In genomic region chr11:62654297-62654696, GRCh38 we compare ENCODE assay signal across 13 cellular contexts. TPM values are rescaled to one million over a fixed set of nuclear protein-coding genes. Genes with fewer than 3 reads are reported as not detected.
DNase-seq lines count a peak whose midpoint lies in the region; ATAC-seq and TF ChIP-seq lines count a peak whose summit lies in the region.
"Had no signal": no experiment of that assay in that cellular context is flagged by ENCODE, and none has a peak within 500 bp of the region (broad histone marks: within the 10 kb centered on the region; RNA-seq: fewer than 3 reads in every experiment).

No MANE protein-coding gene starts in this region.

- no peak for DNase-seq in activated CD4-positive, alpha-beta T cell treated with anti-CD3 and anti-CD28 coated beads, Interleukin-2, amount 10 ng/mL, durations not matched to agents 7 days and 5 days
- DNase-seq in activated CD4-positive, alpha-beta T cell treated with anti-CD3 and anti-CD28 coated beads for 4 hours, result no peak
- DNase-seq in activated CD8-positive, alpha-beta T cell treated with anti-CD3 and anti-CD28 coated beads, Interleukin-2, amount 10 ng/mL, durations not matched to agents 7 days and 5 days, result no peak
- DNase-seq in osteocyte (ENCODE audit: extremely low spot score, unreplicated experiment) (no peak), PC-3 (no peak)
- DNase-seq: activated CD8-positive, alpha-beta memory T cell treated with anti-CD3 and anti-CD28 coated beads, Interleukin-2, amount 50 U/mL, for 48 hours; cerebellar nuclear complex; foreskin melanocyte; HCEC 1CT; NCI-H446; transverse colon had no signal

- no peak overlapping the region for H3K4me2 ChIP-seq in PC-3 (ENCODE audit: low read length)

- H3K4me3 ChIP-seq in PC-3 (ENCODE audit: low read length), result no peak overlapping the region

- no peak overlapping the region for H3K27ac ChIP-seq in PC-3 (ENCODE audit: low read length)

- no peak overlapping the region for H2AFZ ChIP-seq in PC-3 (ENCODE audit: low read length)

- ATAC-seq in activated CD8-positive, alpha-beta T cell treated with anti-CD3 and anti-CD28 coated beads, Interleukin-2, amount 10 ng/mL, durations not matched to agents 7 days and 5 days, result no peak
- ATAC-seq in HG02852 (IDR thresholded peaks at IDR 0.05; ENCODE audit: unreplicated experiment) (no peak), PC-3 (no peak)

- peak overlapping the region; percentile 91 for H3K4me3 Mint-ChIP-seq in activated CD4-positive, alpha-beta T cell treated with anti-CD3 and anti-CD28 coated beads, Interleukin-2, amount 10 ng/mL, durations not matched to agents 7 days and 5 days
- H3K4me3 Mint-ChIP-seq in activated CD8-positive, alpha-beta T cell treated with anti-CD3 and anti-CD28 coated beads, Interleukin-2, amount 10 ng/mL, durations not matched to agents 7 days and 5 days, result peak overlapping the region; percentile 23
- peak overlapping the region; percentile 40 for H3K4me3 Mint-ChIP-seq in osteocyte (ENCODE audit: unreplicated experiment)

- TF ChIP-seq CTCF in osteocyte (IDR thresholded peaks at IDR 0.05) (no peak), PC-3 (conservative IDR thresholded peaks at IDR 0.05; ENCODE audit: low read depth, low read length) (no peak)

- no peaks in the 10 kb centered on the region for H3K9me2 ChIP-seq in PC-3 (replicated peaks; ENCODE audit: low read length)

- no TSS peak for BruUV-seq in PC-3 (replicated peaks; lab: Mats Ljungman, UMichigan)

- H3K36me3 Mint-ChIP-seq in activated CD4-positive, alpha-beta T cell treated with anti-CD3 and anti-CD28 coated beads, Interleukin-2, amount 10 ng/mL, durations not matched to agents 7 days and 5 days (ENCODE audit: low read depth), result peaks cover 7% of the 10 kb centered on the region
- H3K36me3 Mint-ChIP-seq in activated CD8-positive, alpha-beta T cell treated with anti-CD3 and anti-CD28 coated beads, Interleukin-2, amount 10 ng/mL, durations not matched to agents 7 days and 5 days (ENCODE audit: low read depth), result peaks cover 12% of the 10 kb centered on the region
- peaks cover 2% of the 10 kb centered on the region for H3K36me3 Mint-ChIP-seq in osteocyte (ENCODE audit: unreplicated experiment)

- no peaks in the 10 kb centered on the region for H3K9me3 ChIP-seq in PC-3 (ENCODE audit: low read length)
- H3K9me3 ChIP-seq: prostate gland, transverse colon had no signal

- peaks cover 27% of the 10 kb centered on the region for H3K4me1 Mint-ChIP-seq in activated CD4-positive, alpha-beta T cell treated with anti-CD3 and anti-CD28 coated beads, Interleukin-2, amount 10 ng/mL, durations not matched to agents 7 days and 5 days
- H3K4me1 Mint-ChIP-seq in activated CD8-positive, alpha-beta T cell treated with anti-CD3 and anti-CD28 coated beads, Interleukin-2, amount 10 ng/mL, durations not matched to agents 7 days and 5 days (ENCODE audit: low read depth), result peaks cover 26% of the 10 kb centered on the region
- H3K4me1 Mint-ChIP-seq in osteocyte (ENCODE audit: unreplicated experiment), result peaks cover 14% of the 10 kb centered on the region

- peaks cover 11% of the 10 kb centered on the region for H3K4me1 ChIP-seq in PC-3 (ENCODE audit: insufficient read depth, low read length)

- POLR2A ChIA-PET in activated CD4-positive, alpha-beta T cell treated with anti-CD3 and anti-CD28 coated beads, Interleukin-2, amount 10 ng/mL, durations not matched to agents 7 days and 5 days (lab: Charles Lee), result interaction anchor here (2.4 kb wide), 1 partner anchor 11 kb away, joined by 14 read pairs; the partner anchor contains the start of genes C11orf98 and CSKMT
- POLR2A ChIA-PET in activated CD8-positive, alpha-beta T cell treated with anti-CD3 and anti-CD28 coated beads, Interleukin-2, amount 10 ng/mL, durations not matched to agents 7 days and 5 days (lab: Charles Lee), result interaction anchor here (0.7 to 4.1 kb wide), 5 partner anchors 11 to 33 kb away, joined by 3 to 62 read pairs (median 3); partner anchors contain the start of genes B3GAT3, C11orf98 and CSKMT
- POLR2A ChIA-PET in PC-3 (lab: Charles Lee; ENCODE audit: unreplicated experiment), result no interaction called here

- no peaks in the 10 kb centered on the region for H3K9me3 Mint-ChIP-seq in activated CD4-positive, alpha-beta T cell treated with anti-CD3 and anti-CD28 coated beads, Interleukin-2, amount 10 ng/mL, durations not matched to agents 7 days and 5 days
- H3K9me3 Mint-ChIP-seq in activated CD8-positive, alpha-beta T cell treated with anti-CD3 and anti-CD28 coated beads, Interleukin-2, amount 10 ng/mL, durations not matched to agents 7 days and 5 days (ENCODE audit: insufficient read depth), result no peaks in the 10 kb centered on the region
- no peaks in the 10 kb centered on the region for H3K9me3 Mint-ChIP-seq in osteocyte (ENCODE audit: unreplicated experiment)

- no peak overlapping the region for H3K9ac ChIP-seq in PC-3 (ENCODE audit: low read length)

- peak overlapping the region; percentile 77 for H3K27ac Mint-ChIP-seq in activated CD4-positive, alpha-beta T cell treated with anti-CD3 and anti-CD28 coated beads, Interleukin-2, amount 10 ng/mL, durations not matched to agents 7 days and 5 days
- peak overlapping the region; percentile 57 for H3K27ac Mint-ChIP-seq in activated CD8-positive, alpha-beta T cell treated with anti-CD3 and anti-CD28 coated beads, Interleukin-2, amount 10 ng/mL, durations not matched to agents 7 days and 5 days
- H3K27ac Mint-ChIP-seq in osteocyte (ENCODE audit: unreplicated experiment), result peak overlapping the region; percentile 98

- H3K27me3 ChIP-seq in PC-3 (ENCODE audit: low read length), result no peaks in the 10 kb centered on the region
- H3K27me3 ChIP-seq: transverse colon had no signal

- no peaks in the 10 kb centered on the region for H4K20me1 ChIP-seq in PC-3 (ENCODE audit: low read length)

- H3K27me3 Mint-ChIP-seq in activated CD4-positive, alpha-beta T cell treated with anti-CD3 and anti-CD28 coated beads, Interleukin-2, amount 10 ng/mL, durations not matched to agents 7 days and 5 days, result no peaks in the 10 kb centered on the region
- no peaks in the 10 kb centered on the region for H3K27me3 Mint-ChIP-seq in activated CD8-positive, alpha-beta T cell treated with anti-CD3 and anti-CD28 coated beads, Interleukin-2, amount 10 ng/mL, durations not matched to agents 7 days and 5 days (ENCODE audit: low read depth)
- H3K27me3 Mint-ChIP-seq in osteocyte (ENCODE audit: unreplicated experiment), result no peaks in the 10 kb centered on the region

- no peaks in the 10 kb centered on the region for H3F3A ChIP-seq in PC-3 (ENCODE audit: low read length, unreplicated experiment)

- H3K36me3 ChIP-seq in PC-3 (ENCODE audit: low read depth, low read length), result peaks cover 6% of the 10 kb centered on the region; the same call in 1 of the 2 replicates
- H3K36me3 ChIP-seq: prostate gland had no signal

- peaks cover 26% of the 10 kb centered on the region for H3K79me2 ChIP-seq in PC-3 (ENCODE audit: low read length)

- CTCF ChIA-PET in activated CD4-positive, alpha-beta T cell treated with anti-CD3 and anti-CD28 coated beads, Interleukin-2, amount 10 ng/mL, durations not matched to agents 7 days and 5 days (lab: Charles Lee), result interaction anchor here (1.1 to 2.5 kb wide), 8 partner anchors 10 to 132 kb away, joined by 3 to 10 read pairs (median 5); partner anchors contain the start of genes C11orf98, CSKMT and TUT1
- CTCF ChIA-PET in activated CD8-positive, alpha-beta T cell treated with anti-CD3 and anti-CD28 coated beads, Interleukin-2, amount 10 ng/mL, durations not matched to agents 7 days and 5 days (lab: Charles Lee), result interaction anchor here (1.8 to 2.3 kb wide), 3 partner anchors 10 to 40 kb away, joined by 5 to 15 read pairs (median 11); partner anchors contain the start of genes C11orf98, CSKMT, LBHD1 and UQCC3
- CTCF ChIA-PET in PC-3 (lab: Charles Lee), result no interaction called here

- intact Hi-C loops in PC-3 (cut with micrococcal nuclease), result loop anchor here (5.0 kb wide), 1 partner anchor 62 kb away; the partner anchor contains the start of gene TUT1

RNA-seq across cellular contexts. Expression of gene INTS5, which starts 1.2 kb away (rescaled TPM):
- 10 to 100 TPM; 26.3 to 27.6 TPM for total RNA-seq in activated CD4-positive, alpha-beta T cell treated with anti-CD3 and anti-CD28 coated beads, Interleukin-2, amount 10 ng/mL, durations not matched to agents 7 days and 5 days
- total RNA-seq in activated CD8-positive, alpha-beta T cell treated with anti-CD3 and anti-CD28 coated beads, Interleukin-2, amount 10 ng/mL, durations not matched to agents 7 days and 5 days, result 10 to 100 TPM; 28.9 to 29.2 TPM
- 20.5 and 24.0 TPM in 2 replicates for total RNA-seq in osteocyte
- total RNA-seq in PC-3 (2014; rRNA removed), result 31.0 and 32.5 TPM in 2 replicates

RNA-seq across cellular contexts. Expression of gene GANAB, which starts 7.9 kb away (rescaled TPM):
- 100 to 1,000 TPM; 290 to 291 TPM for total RNA-seq in activated CD4-positive, alpha-beta T cell treated with anti-CD3 and anti-CD28 coated beads, Interleukin-2, amount 10 ng/mL, durations not matched to agents 7 days and 5 days
- 100 to 1,000 TPM; 297 to 310 TPM for total RNA-seq in activated CD8-positive, alpha-beta T cell treated with anti-CD3 and anti-CD28 coated beads, Interleukin-2, amount 10 ng/mL, durations not matched to agents 7 days and 5 days
- total RNA-seq in osteocyte (366 and 389 TPM in 2 replicates), PC-3 (2014; rRNA removed) (274 and 290 TPM in 2 replicates)

RNA-seq across cellular contexts. Expression of gene C11orf98, which starts 10.7 kb away (rescaled TPM):
- total RNA-seq in activated CD4-positive, alpha-beta T cell treated with anti-CD3 and anti-CD28 coated beads, Interleukin-2, amount 10 ng/mL, durations not matched to agents 7 days and 5 days, result 10 to 100 TPM; 86.0 to 93.9 TPM
- 100 to 1,000 TPM; 131 to 133 TPM for total RNA-seq in activated CD8-positive, alpha-beta T cell treated with anti-CD3 and anti-CD28 coated beads, Interleukin-2, amount 10 ng/mL, durations not matched to agents 7 days and 5 days
- total RNA-seq in osteocyte (53.6 and 56.3 TPM in 2 replicates), PC-3 (2014; rRNA removed) (236 and 302 TPM in 2 replicates)

RNA-seq across cellular contexts. Expression of gene CSKMT, which starts 10.8 kb away (rescaled TPM):
- total RNA-seq in activated CD4-positive, alpha-beta T cell treated with anti-CD3 and anti-CD28 coated beads, Interleukin-2, amount 10 ng/mL, durations not matched to agents 7 days and 5 days, result 10 to 100 TPM; 11.0 to 18.2 TPM
- total RNA-seq in activated CD8-positive, alpha-beta T cell treated with anti-CD3 and anti-CD28 coated beads, Interleukin-2, amount 10 ng/mL, durations not matched to agents 7 days and 5 days, result 10 to 100 TPM; 21.9 to 22.8 TPM
- total RNA-seq in osteocyte, result 19.4 and 27.3 TPM in 2 replicates
- 12.9 and 16.3 TPM in 2 replicates for total RNA-seq in PC-3 (2014; rRNA removed)

RNA-seq across cellular contexts. Expression of gene UQCC3, which starts 17.2 kb away (rescaled TPM):
- total RNA-seq in activated CD4-positive, alpha-beta T cell treated with anti-CD3 and anti-CD28 coated beads, Interleukin-2, amount 10 ng/mL, durations not matched to agents 7 days and 5 days, result 1 to 10 TPM; 6.7 to 7.4 TPM
- 1 to 10 TPM; 7.5 TPM for total RNA-seq in activated CD8-positive, alpha-beta T cell treated with anti-CD3 and anti-CD28 coated beads, Interleukin-2, amount 10 ng/mL, durations not matched to agents 7 days and 5 days
- 6.3 and 6.8 TPM in 2 replicates for total RNA-seq in osteocyte
- total RNA-seq in PC-3 (2014; rRNA removed), result 83.6 and 95.6 TPM in 2 replicates

Comparison
In these comparisons a context has a peak if more than half of its experiments do, and no peak if none do; other contexts are left out.
1. H3K4me3 Mint-ChIP-seq: peak in every context shown above with its lines; median percentile 91 in activated CD4-positive, alpha-beta T cell treated with anti-CD3 and anti-CD28 coated beads, Interleukin-2, amount 10 ng/mL, durations not matched to agents 7 days and 5 days; 40 in osteocyte; 23 in activated CD8-positive, alpha-beta T cell treated with anti-CD3 and anti-CD28 coated beads, Interleukin-2, amount 10 ng/mL, durations not matched to agents 7 days and 5 days.